Comparison of ENCODE assay signal across 1 cellular context in genomic region chr15:85587707-85588441, GRCh38.
TF ChIP-seq lines count a peak whose summit lies in the region.

No MANE protein-coding gene starts in this region.

TF ChIP-seq in liver, 16 proteins besides CTCF, POLR2A, EP300 and RAD21 (continued from another document):
- TF ChIP-seq NR2F2 (IDR thresholded peaks at IDR 0.05) = no peak
- TF ChIP-seq JUND (IDR thresholded peaks at IDR 0.05) = no peak
- TF ChIP-seq EGR1 (IDR thresholded peaks at IDR 0.05; ENCODE audit: low read depth in 2 of 2) = no peak
- TF ChIP-seq REST (IDR thresholded peaks at IDR 0.05) = no peak
- TF ChIP-seq FOXA1 (IDR thresholded peaks at IDR 0.05) = no peak
- TF ChIP-seq YY1 (IDR thresholded peaks at IDR 0.05) = no peak
TF ChIP-seq in liver: peak in this region for 0.
